ENCODE assay signal across 18 cellular contexts in the genomic region with DNA sequence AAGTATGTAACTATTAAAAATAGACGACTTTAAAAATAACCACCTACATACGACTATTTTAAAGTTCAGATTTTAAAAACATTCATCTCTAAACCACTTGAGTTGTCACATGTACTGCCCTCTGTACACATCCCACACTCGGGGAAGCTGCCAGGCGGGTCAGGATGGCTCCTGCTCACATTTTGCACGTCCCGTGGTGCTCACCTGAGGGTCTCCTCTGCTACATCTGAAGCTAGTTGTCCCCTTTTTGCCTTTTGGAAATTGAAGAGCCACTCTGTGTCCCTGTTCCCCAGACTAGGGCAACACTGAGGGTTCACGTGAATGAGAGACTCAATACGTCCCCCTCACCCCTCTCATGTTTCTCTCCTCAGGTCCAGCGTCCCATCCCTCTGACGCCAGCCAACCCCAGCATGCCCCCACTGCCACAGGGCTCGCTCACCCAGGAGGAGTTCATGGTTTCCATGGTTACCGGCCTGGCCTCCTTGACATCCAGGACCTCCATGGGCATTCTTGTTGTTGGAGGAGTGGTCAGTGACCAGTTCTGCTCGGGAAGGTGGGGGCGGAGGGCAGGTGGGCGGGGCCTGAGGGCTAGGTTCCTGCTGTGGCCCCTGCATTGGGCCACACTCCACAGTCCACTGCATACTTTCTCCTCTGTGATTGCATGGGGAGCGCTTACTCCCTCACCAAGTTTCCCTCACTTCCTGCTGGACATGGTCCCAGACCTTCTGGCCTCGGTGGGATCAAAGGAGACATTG. TPM values are rescaled to one million over a fixed set of nuclear protein-coding genes. Genes with fewer than 3 reads are reported as not detected.
A peak's percentile ranks its signal among the peaks of the same experiment; 100 is the strongest.
DNase-seq lines count a peak whose midpoint lies in the region; ATAC-seq, FAIRE-seq and TF ChIP-seq lines count a peak whose summit lies in the region.
"Had no signal": no experiment of that assay in that cellular context is flagged by ENCODE, and none has a peak within 500 bp of the region (broad histone marks: within the 10 kb centered on the region; RNA-seq: fewer than 3 reads in every experiment).

No MANE protein-coding gene starts in this region.

- peak overlapping the region; percentile 91 for H3K27ac ChIP-seq in caudate nucleus (ENCODE audit: low read depth, low read length)
- H3K27ac ChIP-seq: GM23248 had no signal

- ATAC-seq in GM21619 (IDR thresholded peaks at IDR 0.05; ENCODE audit: unreplicated experiment) (peak; percentile 13), HG02970 (IDR thresholded peaks at IDR 0.05; ENCODE audit: low FRiP score, unreplicated experiment) (no peak), GM21528 (IDR thresholded peaks at IDR 0.05; ENCODE audit: low FRiP score, unreplicated experiment) (no peak), HG03097 (IDR thresholded peaks at IDR 0.05; ENCODE audit: low FRiP score, unreplicated experiment) (no peak)

- peak; percentile 47 for FAIRE-seq in GM12891 (lab: Jason Lieb, UNC)
- FAIRE-seq: D721Med, G401.6 had no signal

- DNase-seq in GM12891 (ENCODE audit: insufficient read length, low spot score) (no peak), caudate nucleus (lab: John Stamatoyannopoulos, UW) (peak in 31 of 61 donors; percentile 3 to 75 (median 19)), putamen (ENCODE audit: low spot score) (peak; percentile 59)
- DNase-seq: ACHN; CD4-positive, alpha-beta T cell; DMS79 treated with DMSO at 0.1 percent for 48 hours; GM23248; Kasumi-1; NCI-H1105 treated with DMSO at 0.1 percent for 48 hours; NCI-H187; NCI-H446; SK-N-SH had no signal

- TF ChIP-seq POLR2A in GM12891 (IDR thresholded peaks at IDR 0.05; ENCODE audit: low read depth, low read length) = no peak

TF ChIP-seq in GM12891, 5 proteins besides CTCF, POLR2A, EP300 and RAD21:
- TF ChIP-seq SPI1 (IDR thresholded peaks at IDR 0.05; ENCODE audit: low read depth, low read length) (no peak), PAX5 (IDR thresholded peaks at IDR 0.05; ENCODE audit: insufficient read depth, low read length, severe bottlenecking) (no peak), TAF1 (IDR thresholded peaks at IDR 0.05; ENCODE audit: low read depth, low read length) (no peak), POLR2AphosphoS5 (IDR thresholded peaks at IDR 0.05; ENCODE audit: low read depth, low read length) (no peak), POU2F2 (IDR thresholded peaks at IDR 0.05; ENCODE audit: low read depth, low read length) (no peak)

RNA-seq across cellular contexts. Expression of a gene that starts 13.0 kb away (rescaled TPM):
- 43.9 TPM for polyA plus RNA-seq in GM12891 (2012; ENCODE audit: low read depth, missing spikeins)

RNA-seq across cellular contexts. Expression of a gene that starts 26.1 kb away (rescaled TPM):
- polyA plus RNA-seq in GM12891 (2012; ENCODE audit: low read depth, missing spikeins) = 29.8 TPM

RNA-seq across cellular contexts. Expression of a gene that starts 56.8 kb away (rescaled TPM):
- polyA plus RNA-seq in GM12891 (2012; ENCODE audit: low read depth, missing spikeins) = 54.1 TPM
